Comparison of ENCODE assay signal across 1 cellular context in the genomic region with DNA sequence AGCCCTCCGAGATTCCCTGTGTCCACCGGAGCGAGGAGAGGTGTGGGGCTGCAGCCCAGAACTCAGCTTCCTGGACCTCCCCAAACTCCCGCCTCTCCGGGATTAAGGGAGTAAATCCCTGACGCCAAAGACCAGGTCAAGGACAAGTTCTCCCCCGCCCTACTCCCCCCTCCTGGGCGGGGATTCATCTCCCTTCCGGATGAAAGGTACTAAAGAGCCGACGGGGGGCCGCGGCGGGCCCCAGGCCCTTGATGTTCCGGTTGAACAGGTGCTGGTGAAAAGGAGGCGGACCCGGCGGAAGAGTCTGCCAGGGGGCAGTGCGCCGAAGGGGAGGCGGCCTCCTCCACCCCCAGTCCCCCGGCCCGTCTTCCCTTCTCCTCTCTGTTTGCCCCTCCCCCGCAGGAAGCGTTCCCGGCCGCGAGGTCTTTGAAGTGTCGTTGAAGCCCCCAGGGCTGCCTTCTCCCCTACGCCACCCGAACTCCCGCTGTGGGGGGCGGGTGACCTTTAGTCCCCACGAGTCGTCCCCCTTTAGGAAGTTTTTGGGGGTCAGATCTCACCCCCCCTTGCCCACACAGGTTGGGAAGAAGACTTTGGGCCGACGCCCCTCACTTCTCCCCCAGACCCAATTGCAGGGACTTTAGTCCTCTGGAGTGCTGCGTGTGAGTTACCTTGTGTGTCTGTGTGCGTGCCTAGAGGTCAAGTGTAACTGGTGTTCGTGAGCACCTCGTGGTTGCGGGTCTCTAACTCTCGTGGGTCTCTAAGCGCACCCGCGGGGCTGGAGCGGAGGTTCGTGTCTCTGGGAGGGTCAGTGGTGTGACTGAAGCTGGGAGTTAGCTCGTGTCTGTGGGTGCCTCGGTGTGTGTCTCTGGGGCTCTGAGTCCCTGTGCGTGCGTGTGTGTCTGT.
TF ChIP-seq lines count a peak whose summit lies in the region.

No MANE protein-coding gene starts in this region.

TF ChIP-seq in H1, 55 proteins besides CTCF, POLR2A, EP300 and RAD21 (continues in another document):
- TF ChIP-seq SUZ12 (IDR thresholded peaks at IDR 0.05; ENCODE audit: low read length) (no peak), HDAC6 (IDR thresholded peaks at IDR 0.05; ENCODE audit: low read depth, low read length) (no peak), GTF2F1 (IDR thresholded peaks at IDR 0.05; ENCODE audit: borderline replicate concordance, low read depth, low read length) (no peak), TBP (IDR thresholded peaks at IDR 0.05; ENCODE audit: low read depth, low read length) (no peak), RNF2 (IDR thresholded peaks at IDR 0.05; ENCODE audit: borderline replicate concordance, low read depth, low read length, missing control alignments, poor library complexity, severe bottlenecking) (no peak), HDAC2 (IDR thresholded peaks at IDR 0.05; ENCODE audit: borderline replicate concordance in 1 of 2, low read depth in 2 of 2, low read length in 2 of 2) (peak; percentile 61 to 76; a peak in 1 of 4 replicates), SP4 (IDR thresholded peaks at IDR 0.05; ENCODE audit: low read length) (0 out of 2 replicates have a peak, but pooled peaks have one; percentile 25), JUN (IDR thresholded peaks at IDR 0.05; ENCODE audit: low read depth, low read length) (no peak), SP2 (IDR thresholded peaks at IDR 0.05; ENCODE audit: low read length) (no peak), KDM5A (IDR thresholded peaks at IDR 0.05; ENCODE audit: low read length) (no peak), TAF1 (IDR thresholded peaks at IDR 0.05; ENCODE audit: low read depth, low read length) (0 out of 2 replicates have a peak, but pooled peaks have one; percentile 24), SP1 (IDR thresholded peaks at IDR 0.05; ENCODE audit: low read depth, low read length) (peak; percentile 82), FOSL1 (IDR thresholded peaks at IDR 0.05; ENCODE audit: insufficient read depth, low read depth, low read length) (no peak), BACH1 (IDR thresholded peaks at IDR 0.05; ENCODE audit: low read length) (no peak; the same call in 1 of the 2 replicates), NANOG (IDR thresholded peaks at IDR 0.05; ENCODE audit: insufficient read depth, low read depth, low read length, poor library complexity, severe bottlenecking) (peak; percentile 72), KDM4A (IDR thresholded peaks at IDR 0.05; ENCODE audit: low read depth, low read length, severe bottlenecking) (no peak), POU5F1 (IDR thresholded peaks at IDR 0.05; ENCODE audit: low read depth, low read length) (no peak), POLR2AphosphoS5 (IDR thresholded peaks at IDR 0.05; ENCODE audit: low read depth, low read length) (peak; percentile 90), SIX5 (IDR thresholded peaks at IDR 0.05; ENCODE audit: low read depth, low read length) (no peak), SAP30 (IDR thresholded peaks at IDR 0.05; ENCODE audit: insufficient read depth, insufficient replicate concordance, low read length) (peak; percentile 24), CHD2 (IDR thresholded peaks at IDR 0.05; ENCODE audit: low read length) (peak; percentile 52; the same call in 1 of the 2 replicates), BRCA1 (IDR thresholded peaks at IDR 0.05; ENCODE audit: low read depth, low read length) (no peak), BCL11A (IDR thresholded peaks at IDR 0.05; ENCODE audit: low read depth in 2 of 2, low read length in 2 of 2) (no peak), ZNF274 (IDR thresholded peaks at IDR 0.05; ENCODE audit: borderline replicate concordance, extremely low read depth, low read length) (no peak), JUND (IDR thresholded peaks at IDR 0.05; ENCODE audit: low read length) (no peak), TEAD4 (IDR thresholded peaks at IDR 0.05; ENCODE audit: low read depth, low read length) (no peak), RFX5 (IDR thresholded peaks at IDR 0.05; ENCODE audit: borderline replicate concordance, low read depth, low read length) (no peak), TAF7 (optimal IDR thresholded peaks at IDR 0.05; ENCODE audit: borderline replicate concordance, low read depth, low read length) (no peak), CBX8 (IDR thresholded peaks at IDR 0.05; ENCODE audit: borderline replicate concordance, low read depth, low read length) (no peak), SRF (IDR thresholded peaks at IDR 0.05; ENCODE audit: low read depth, low read length) (no peak), CBX5 (IDR thresholded peaks at IDR 0.05; ENCODE audit: low read depth, low read length) (no peak), GABPA (IDR thresholded peaks at IDR 0.05; ENCODE audit: borderline replicate concordance, insufficient read depth, low read length) (no peak), EGR1 (IDR thresholded peaks at IDR 0.05; ENCODE audit: borderline replicate concordance, low read depth, low read length) (peak; percentile 67; the same call in 1 of the 2 replicates), CREB1 (IDR thresholded peaks at IDR 0.05) (no peak), NRF1 (IDR thresholded peaks at IDR 0.05; ENCODE audit: low read depth, low read length) (no peak), RBBP5 (IDR thresholded peaks at IDR 0.05; ENCODE audit: borderline replicate concordance, low read depth, low read length) (no peak), TCF12 (IDR thresholded peaks at IDR 0.05; ENCODE audit: low read depth, low read length) (peak; percentile 96), ASH2L (IDR thresholded peaks at IDR 0.05; ENCODE audit: low read length) (peak; percentile 5), EZH2 (IDR thresholded peaks at IDR 0.05; ENCODE audit: low read depth, low read length, severe bottlenecking) (peak; percentile 67), CEBPB (IDR thresholded peaks at IDR 0.05; ENCODE audit: low read depth, low read length) (no peak), YY1 (IDR thresholded peaks at IDR 0.05; ENCODE audit: low read depth, low read length) (0 out of 2 replicates have a peak, but pooled peaks have one; percentile 20), RXRA (IDR thresholded peaks at IDR 0.05; ENCODE audit: insufficient read depth, low read depth, low read length) (peak; percentile 65; the same call in 1 of the 2 replicates), PHF8 (conservative IDR thresholded peaks at IDR 0.05; ENCODE audit: low read depth, low read length) (no peak), CTBP2 (IDR thresholded peaks at IDR 0.05; ENCODE audit: borderline replicate concordance, insufficient read depth, insufficient read length, low read length) (peak; percentile 97), MAFK (IDR thresholded peaks at IDR 0.05; ENCODE audit: low read depth, low read length) (no peak), USF2 (IDR thresholded peaks at IDR 0.05; ENCODE audit: low read length) (no peak), KDM1A (IDR thresholded peaks at IDR 0.05; ENCODE audit: borderline replicate concordance, low read length) (peak; percentile 11; the same call in 1 of the 2 replicates), SIN3A (conservative IDR thresholded peaks at IDR 0.05 in 1 of 2, IDR thresholded peaks at IDR 0.05 in 1 of 2; ENCODE audit: low read depth in 1 of 2, low read length in 2 of 2) (peak; percentile 25 to 81; a peak in 2 of 4 replicates), CHD1 (IDR thresholded peaks at IDR 0.05; ENCODE audit: low read depth, low read length) (no peak)
- TF ChIP-seq, protein P1, sequence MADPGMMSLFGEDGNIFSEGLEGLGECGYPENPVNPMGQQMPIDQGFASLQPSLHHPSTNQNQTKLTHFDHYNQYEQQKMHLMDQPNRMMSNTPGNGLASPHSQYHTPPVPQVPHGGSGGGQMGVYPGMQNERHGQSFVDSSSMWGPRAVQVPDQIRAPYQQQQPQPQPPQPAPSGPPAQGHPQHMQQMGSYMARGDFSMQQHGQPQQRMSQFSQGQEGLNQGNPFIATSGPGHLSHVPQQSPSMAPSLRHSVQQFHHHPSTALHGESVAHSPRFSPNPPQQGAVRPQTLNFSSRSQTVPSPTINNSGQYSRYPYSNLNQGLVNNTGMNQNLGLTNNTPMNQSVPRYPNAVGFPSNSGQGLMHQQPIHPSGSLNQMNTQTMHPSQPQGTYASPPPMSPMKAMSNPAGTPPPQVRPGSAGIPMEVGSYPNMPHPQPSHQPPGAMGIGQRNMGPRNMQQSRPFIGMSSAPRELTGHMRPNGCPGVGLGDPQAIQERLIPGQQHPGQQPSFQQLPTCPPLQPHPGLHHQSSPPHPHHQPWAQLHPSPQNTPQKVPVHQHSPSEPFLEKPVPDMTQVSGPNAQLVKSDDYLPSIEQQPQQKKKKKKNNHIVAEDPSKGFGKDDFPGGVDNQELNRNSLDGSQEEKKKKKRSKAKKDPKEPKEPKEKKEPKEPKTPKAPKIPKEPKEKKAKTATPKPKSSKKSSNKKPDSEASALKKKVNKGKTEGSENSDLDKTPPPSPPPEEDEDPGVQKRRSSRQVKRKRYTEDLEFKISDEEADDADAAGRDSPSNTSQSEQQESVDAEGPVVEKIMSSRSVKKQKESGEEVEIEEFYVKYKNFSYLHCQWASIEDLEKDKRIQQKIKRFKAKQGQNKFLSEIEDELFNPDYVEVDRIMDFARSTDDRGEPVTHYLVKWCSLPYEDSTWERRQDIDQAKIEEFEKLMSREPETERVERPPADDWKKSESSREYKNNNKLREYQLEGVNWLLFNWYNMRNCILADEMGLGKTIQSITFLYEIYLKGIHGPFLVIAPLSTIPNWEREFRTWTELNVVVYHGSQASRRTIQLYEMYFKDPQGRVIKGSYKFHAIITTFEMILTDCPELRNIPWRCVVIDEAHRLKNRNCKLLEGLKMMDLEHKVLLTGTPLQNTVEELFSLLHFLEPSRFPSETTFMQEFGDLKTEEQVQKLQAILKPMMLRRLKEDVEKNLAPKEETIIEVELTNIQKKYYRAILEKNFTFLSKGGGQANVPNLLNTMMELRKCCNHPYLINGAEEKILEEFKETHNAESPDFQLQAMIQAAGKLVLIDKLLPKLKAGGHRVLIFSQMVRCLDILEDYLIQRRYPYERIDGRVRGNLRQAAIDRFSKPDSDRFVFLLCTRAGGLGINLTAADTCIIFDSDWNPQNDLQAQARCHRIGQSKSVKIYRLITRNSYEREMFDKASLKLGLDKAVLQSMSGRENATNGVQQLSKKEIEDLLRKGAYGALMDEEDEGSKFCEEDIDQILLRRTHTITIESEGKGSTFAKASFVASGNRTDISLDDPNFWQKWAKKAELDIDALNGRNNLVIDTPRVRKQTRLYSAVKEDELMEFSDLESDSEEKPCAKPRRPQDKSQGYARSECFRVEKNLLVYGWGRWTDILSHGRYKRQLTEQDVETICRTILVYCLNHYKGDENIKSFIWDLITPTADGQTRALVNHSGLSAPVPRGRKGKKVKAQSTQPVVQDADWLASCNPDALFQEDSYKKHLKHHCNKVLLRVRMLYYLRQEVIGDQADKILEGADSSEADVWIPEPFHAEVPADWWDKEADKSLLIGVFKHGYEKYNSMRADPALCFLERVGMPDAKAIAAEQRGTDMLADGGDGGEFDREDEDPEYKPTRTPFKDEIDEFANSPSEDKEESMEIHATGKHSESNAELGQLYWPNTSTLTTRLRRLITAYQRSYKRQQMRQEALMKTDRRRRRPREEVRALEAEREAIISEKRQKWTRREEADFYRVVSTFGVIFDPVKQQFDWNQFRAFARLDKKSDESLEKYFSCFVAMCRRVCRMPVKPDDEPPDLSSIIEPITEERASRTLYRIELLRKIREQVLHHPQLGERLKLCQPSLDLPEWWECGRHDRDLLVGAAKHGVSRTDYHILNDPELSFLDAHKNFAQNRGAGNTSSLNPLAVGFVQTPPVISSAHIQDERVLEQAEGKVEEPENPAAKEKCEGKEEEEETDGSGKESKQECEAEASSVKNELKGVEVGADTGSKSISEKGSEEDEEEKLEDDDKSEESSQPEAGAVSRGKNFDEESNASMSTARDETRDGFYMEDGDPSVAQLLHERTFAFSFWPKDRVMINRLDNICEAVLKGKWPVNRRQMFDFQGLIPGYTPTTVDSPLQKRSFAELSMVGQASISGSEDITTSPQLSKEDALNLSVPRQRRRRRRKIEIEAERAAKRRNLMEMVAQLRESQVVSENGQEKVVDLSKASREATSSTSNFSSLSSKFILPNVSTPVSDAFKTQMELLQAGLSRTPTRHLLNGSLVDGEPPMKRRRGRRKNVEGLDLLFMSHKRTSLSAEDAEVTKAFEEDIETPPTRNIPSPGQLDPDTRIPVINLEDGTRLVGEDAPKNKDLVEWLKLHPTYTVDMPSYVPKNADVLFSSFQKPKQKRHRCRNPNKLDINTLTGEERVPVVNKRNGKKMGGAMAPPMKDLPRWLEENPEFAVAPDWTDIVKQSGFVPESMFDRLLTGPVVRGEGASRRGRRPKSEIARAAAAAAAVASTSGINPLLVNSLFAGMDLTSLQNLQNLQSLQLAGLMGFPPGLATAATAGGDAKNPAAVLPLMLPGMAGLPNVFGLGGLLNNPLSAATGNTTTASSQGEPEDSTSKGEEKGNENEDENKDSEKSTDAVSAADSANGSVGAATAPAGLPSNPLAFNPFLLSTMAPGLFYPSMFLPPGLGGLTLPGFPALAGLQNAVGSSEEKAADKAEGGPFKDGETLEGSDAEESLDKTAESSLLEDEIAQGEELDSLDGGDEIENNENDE (IDR thresholded peaks at IDR 0.05; ENCODE audit: insufficient replicate concordance, low read length): no peak
- TF ChIP-seq, protein P2, sequence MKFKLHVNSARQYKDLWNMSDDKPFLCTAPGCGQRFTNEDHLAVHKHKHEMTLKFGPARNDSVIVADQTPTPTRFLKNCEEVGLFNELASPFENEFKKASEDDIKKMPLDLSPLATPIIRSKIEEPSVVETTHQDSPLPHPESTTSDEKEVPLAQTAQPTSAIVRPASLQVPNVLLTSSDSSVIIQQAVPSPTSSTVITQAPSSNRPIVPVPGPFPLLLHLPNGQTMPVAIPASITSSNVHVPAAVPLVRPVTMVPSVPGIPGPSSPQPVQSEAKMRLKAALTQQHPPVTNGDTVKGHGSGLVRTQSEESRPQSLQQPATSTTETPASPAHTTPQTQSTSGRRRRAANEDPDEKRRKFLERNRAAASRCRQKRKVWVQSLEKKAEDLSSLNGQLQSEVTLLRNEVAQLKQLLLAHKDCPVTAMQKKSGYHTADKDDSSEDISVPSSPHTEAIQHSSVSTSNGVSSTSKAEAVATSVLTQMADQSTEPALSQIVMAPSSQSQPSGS (IDR thresholded peaks at IDR 0.05; ENCODE audit: low read length): no peak
- TF ChIP-seq, protein P3, sequence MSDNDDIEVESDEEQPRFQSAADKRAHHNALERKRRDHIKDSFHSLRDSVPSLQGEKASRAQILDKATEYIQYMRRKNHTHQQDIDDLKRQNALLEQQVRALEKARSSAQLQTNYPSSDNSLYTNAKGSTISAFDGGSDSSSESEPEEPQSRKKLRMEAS (IDR thresholded peaks at IDR 0.05): peak; percentile 41; the same call in 1 of the 2 replicates
- TF ChIP-seq, protein P4, sequence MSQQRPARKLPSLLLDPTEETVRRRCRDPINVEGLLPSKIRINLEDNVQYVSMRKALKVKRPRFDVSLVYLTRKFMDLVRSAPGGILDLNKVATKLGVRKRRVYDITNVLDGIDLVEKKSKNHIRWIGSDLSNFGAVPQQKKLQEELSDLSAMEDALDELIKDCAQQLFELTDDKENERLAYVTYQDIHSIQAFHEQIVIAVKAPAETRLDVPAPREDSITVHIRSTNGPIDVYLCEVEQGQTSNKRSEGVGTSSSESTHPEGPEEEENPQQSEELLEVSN (IDR thresholded peaks at IDR 0.05): no peak
- TF ChIP-seq, protein P5, sequence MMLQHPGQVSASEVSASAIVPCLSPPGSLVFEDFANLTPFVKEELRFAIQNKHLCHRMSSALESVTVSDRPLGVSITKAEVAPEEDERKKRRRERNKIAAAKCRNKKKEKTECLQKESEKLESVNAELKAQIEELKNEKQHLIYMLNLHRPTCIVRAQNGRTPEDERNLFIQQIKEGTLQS (IDR thresholded peaks at IDR 0.05; ENCODE audit: insufficient read depth, low read depth, low read length): no peak
